In genomic region chr14:23694085-23694975, GRCh38 we compare ENCODE assay signal across 1 cellular context.
TF ChIP-seq lines count a peak whose summit lies in the region.

No MANE protein-coding gene starts in this region.

TF ChIP-seq in HepG2, 621 proteins besides CTCF, POLR2A, EP300 and RAD21 (continued from another document and continues in another):
- TF ChIP-seq ELF3 (CRISPR knock-in tag; IDR thresholded peaks at IDR 0.05) (peak; percentile 42; the same call in 1 of the 2 replicates), ZNF430 (CRISPR knock-in tag; IDR thresholded peaks at IDR 0.05) (peak; percentile 71; the same call in 1 of the 2 replicates), NFE2 (CRISPR knock-in tag; IDR thresholded peaks at IDR 0.05) (no peak), ZNF362 (CRISPR knock-in tag; IDR thresholded peaks at IDR 0.05; ENCODE audit: borderline replicate concordance) (no peak), ZSCAN5A (CRISPR knock-in tag; IDR thresholded peaks at IDR 0.05; ENCODE audit: borderline replicate concordance) (no peak), TP53 (CRISPR knock-in tag; conservative IDR thresholded peaks at IDR 0.05) (0 out of 2 replicates have a peak, but pooled peaks have one; percentile 45), ZBTB33 (CRISPR knock-in tag; IDR thresholded peaks at IDR 0.05) (peak; percentile 12; the same call in 1 of the 2 replicates), SOX6 (IDR thresholded peaks at IDR 0.05) (no peak), SOX6 (CRISPR knock-in tag; IDR thresholded peaks at IDR 0.05) (peak; percentile 93), MLX (CRISPR knock-in tag; IDR thresholded peaks at IDR 0.05) (0 out of 2 replicates have a peak, but pooled peaks have one; percentile 12), ARHGAP35 (CRISPR knock-in tag; IDR thresholded peaks at IDR 0.05; ENCODE audit: borderline replicate concordance) (peak; percentile 74; the same call in 1 of the 2 replicates), ZNF629 (CRISPR knock-in tag; conservative IDR thresholded peaks at IDR 0.05) (no peak), ZNF451 (CRISPR knock-in tag; IDR thresholded peaks at IDR 0.05) (no peak), RARG (CRISPR knock-in tag; IDR thresholded peaks at IDR 0.05; ENCODE audit: low read depth) (no peak), CENPX (CRISPR knock-in tag; IDR thresholded peaks at IDR 0.05) (no peak), CCAR2 (optimal IDR thresholded peaks at IDR 0.05; ENCODE audit: low read depth, low read length) (no peak), CEBPB (IDR thresholded peaks at IDR 0.05; ENCODE audit: borderline replicate concordance, low read depth, low read length) (peak; percentile 98), DBP (CRISPR knock-in tag; IDR thresholded peaks at IDR 0.05; ENCODE audit: not compliant biosample characterization) (no peak), BRD4 (CRISPR knock-in tag; IDR thresholded peaks at IDR 0.05) (no peak), HMG20B (CRISPR knock-in tag; conservative IDR thresholded peaks at IDR 0.05) (no peak; the same call in 1 of the 2 replicates), ZNF513 (CRISPR knock-in tag; conservative IDR thresholded peaks at IDR 0.05) (no peak), SIN3B (IDR thresholded peaks at IDR 0.05; ENCODE audit: low read length) (no peak), IRF1 (CRISPR knock-in tag; IDR thresholded peaks at IDR 0.05; ENCODE audit: low read depth) (no peak), KLF11 (CRISPR knock-in tag; IDR thresholded peaks at IDR 0.05) (no peak), ATF6 (CRISPR knock-in tag; conservative IDR thresholded peaks at IDR 0.05) (no peak), PRDM15 (CRISPR knock-in tag; IDR thresholded peaks at IDR 0.05) (no peak), ZSCAN31 (CRISPR knock-in tag; IDR thresholded peaks at IDR 0.05; ENCODE audit: low read depth) (no peak), HNRNPL (IDR thresholded peaks at IDR 0.05; ENCODE audit: low read depth, low read length) (no peak), ZNF703 (CRISPR knock-in tag; IDR thresholded peaks at IDR 0.05; ENCODE audit: borderline replicate concordance) (no peak), ERF (CRISPR knock-in tag; IDR thresholded peaks at IDR 0.05) (peak; percentile 53), NFRKB (IDR thresholded peaks at IDR 0.05) (no peak), ZNF713 (CRISPR knock-in tag; IDR thresholded peaks at IDR 0.05) (no peak), ZNF839 (CRISPR knock-in tag; IDR thresholded peaks at IDR 0.05; ENCODE audit: borderline replicate concordance) (no peak), IKZF4 (CRISPR knock-in tag; IDR thresholded peaks at IDR 0.05; ENCODE audit: borderline replicate concordance, low read depth, not compliant biosample characterization) (no peak), UBTF (CRISPR knock-in tag; IDR thresholded peaks at IDR 0.05) (peak; percentile 57), ZFP37 (CRISPR knock-in tag; IDR thresholded peaks at IDR 0.05; ENCODE audit: borderline replicate concordance) (no peak), HNF1A (IDR thresholded peaks at IDR 0.05; ENCODE audit: low read depth) (no peak), HNF1A (CRISPR knock-in tag; IDR thresholded peaks at IDR 0.05; ENCODE audit: borderline replicate concordance) (no peak), CENPT (CRISPR knock-in tag; IDR thresholded peaks at IDR 0.05; ENCODE audit: low read depth) (no peak)
